12 cellular contexts compared by ENCODE assay signal in genomic region chr1:214013614-214014377, GRCh38. TPM values are rescaled to one million over a fixed set of nuclear protein-coding genes. Genes with fewer than 3 reads are reported as not detected.
A peak's percentile ranks its signal among the peaks of the same experiment; 100 is the strongest.
DNase-seq lines count a peak whose midpoint lies in the region; ATAC-seq, FAIRE-seq and TF ChIP-seq lines count a peak whose summit lies in the region.
"Had no signal": no experiment of that assay in that cellular context is flagged by ENCODE, and none has a peak within 500 bp of the region (broad histone marks: within the 10 kb centered on the region; RNA-seq: fewer than 3 reads in every experiment).

No MANE protein-coding gene starts in this region.

- TF ChIP-seq EP300 in K562 (IDR thresholded peaks at IDR 0.05; ENCODE audit: low read length): no peak

- TF ChIP-seq CTCF in K562 (IDR thresholded peaks at IDR 0.05 in 2 of 3, conservative IDR thresholded peaks at IDR 0.05 in 1 of 3; ENCODE audit: insufficient read depth in 2 of 3, low read depth in 1 of 3, low read length in 3 of 3) (no peak), cardiac muscle cell (IDR thresholded peaks at IDR 0.05; ENCODE audit: low read depth, low read length) (no peak)

- no peaks in the 10 kb centered on the region for H3K4me1 ChIP-seq in K562 (replicated peaks in 1 of 2; ENCODE audit: control insufficient read depth in 2 of 2, insufficient read depth in 2 of 2, low read length in 2 of 2)
- peaks cover 84% of the 10 kb centered on the region for H3K4me1 ChIP-seq in cardiac muscle cell (ENCODE audit: low read depth)
- H3K4me1 ChIP-seq: A549, Caco-2 had no signal

- TF ChIP-seq RAD21 in K562 (CRISPR knock-in tag; conservative IDR thresholded peaks at IDR 0.05 in 1 of 2, IDR thresholded peaks at IDR 0.05 in 1 of 2): no peak

- H3K9me3 ChIP-seq in K562 (replicated peaks; ENCODE audit: control insufficient read depth, insufficient read depth, low read depth, low read length) (no peaks in the 10 kb centered on the region), cardiac muscle cell (ENCODE audit: low read depth) (no peaks in the 10 kb centered on the region)
- H3K9me3 ChIP-seq: A549, Caco-2, HAP-1 had no signal

- no peaks in the 10 kb centered on the region for H3K36me3 ChIP-seq in K562 (ENCODE audit: control insufficient read depth, insufficient read depth, low read length)
- peaks cover 17% of the 10 kb centered on the region for H3K36me3 ChIP-seq in cardiac muscle cell

- no peak overlapping the region for H3K4me3 ChIP-seq in K562
- H3K4me3 ChIP-seq in cardiac muscle cell: no peak overlapping the region
- H3K4me3 ChIP-seq: A549, HAP-1 had no signal

- no peak for TF ChIP-seq POLR2A in K562 (conservative IDR thresholded peaks at IDR 0.05)

- no peaks in the 10 kb centered on the region for H3K9me1 ChIP-seq in K562 (ENCODE audit: control insufficient read depth, insufficient read depth, low read length)

- in situ Hi-C loops in K562 (cut with MboI): no loop called here

- H3K27ac ChIP-seq in K562 (ENCODE audit: extremely low read depth, low read depth, low read length): no peak overlapping the region
- H3K27ac ChIP-seq in cardiac muscle cell: peak overlapping the region; percentile 93
- H3K27ac ChIP-seq: A549 had no signal

- H3K4me2 ChIP-seq in K562 (ENCODE audit: insufficient read depth, low read length): no peak overlapping the region
- H3K4me2 ChIP-seq: A549 had no signal

- 0% methylated on average over 15 of the region's 15 CpGs for WGBS in K562 (ENCODE audit: insufficient coverage, low coverage, missing lambda C conversion rate)

- H3K79me2 ChIP-seq in K562 (ENCODE audit: control insufficient read depth, insufficient read depth, low read length): no peaks in the 10 kb centered on the region

- CTCF ChIA-PET in K562 (lab: Yijun Ruan, JAX; ENCODE audit: low intra/inter-chr PET ratio): no interaction called here

- H3K27me3 ChIP-seq in K562 (ENCODE audit: control insufficient read depth in 2 of 2, insufficient read depth in 2 of 2, low read length in 2 of 2) (peaks cover 3 to 21% of the 10 kb centered on the region in 2 experiments), cardiac muscle cell (no peaks in the 10 kb centered on the region)

- no TSS peak for BruUV-seq in K562 (replicated peaks; lab: Mats Ljungman, UMichigan)

- POLR2A ChIA-PET in K562 (lab: Yijun Ruan, JAX): interaction anchor here (1.0 to 1.7 kb wide), 2 partner anchors 10 to 54 kb away, joined by 3 to 4 read pairs; no protein-coding TSS in a partner anchor

- intact Hi-C loops in K562 (cut with micrococcal nuclease) (no loop called here), left ventricle myocardium superior (cut with micrococcal nuclease) (no loop called here)

- H3K9ac ChIP-seq in K562 (ENCODE audit: insufficient read depth in 1 of 2, low read depth in 2 of 2, low read length in 2 of 2): no peak overlapping the region

- no peak for DNase-seq in K562 (ENCODE audit: extremely low read depth in 1 of 4, low spot score in 3 of 4)
- DNase-seq in cardiac muscle cell (ENCODE audit: low read depth in 1 of 2, low spot score in 1 of 2): peak in 1 of 2 donors; percentile 68
- no peak for DNase-seq in left ventricle myocardium superior
- no peak for DNase-seq in nucleus accumbens (lab: John Stamatoyannopoulos, UW)
- no peak for DNase-seq in stimulated activated CD4-positive, alpha-beta T cell treated with anti-CD3 and anti-CD28 coated beads, Interleukin-2, amount 100 ng/mL, for 48 hours
- DNase-seq: Caco-2; CD8-positive, alpha-beta memory T cell; GF-D8 had no signal

- FAIRE-seq in K562 (lab: Jason Lieb, UNC): no peak
- FAIRE-seq: A549, H1 had no signal

- no peak overlapping the region for H2AFZ ChIP-seq in K562 (ENCODE audit: low read depth, low read length)

- ATAC-seq in K562: no peak
- ATAC-seq in left ventricle myocardium superior: peak; percentile 72
- no peak for ATAC-seq in HG03521 (IDR thresholded peaks at IDR 0.05; ENCODE audit: unreplicated experiment)
- ATAC-seq: A549 had no signal

- no peaks in the 10 kb centered on the region for H4K20me1 ChIP-seq in K562 (replicated peaks; ENCODE audit: control insufficient read depth, insufficient read depth, low read length)

TF ChIP-seq in K562, 482 proteins besides CTCF, POLR2A, EP300 and RAD21:
- no peak for TF ChIP-seq SIN3B (IDR thresholded peaks at IDR 0.05; ENCODE audit: low read depth)
- no peak for TF ChIP-seq E2F5 (CRISPR knock-in tag; IDR thresholded peaks at IDR 0.05)
- no peak for TF ChIP-seq TCFL5 (CRISPR knock-in tag; conservative IDR thresholded peaks at IDR 0.05)
- TF ChIP-seq NFIC (IDR thresholded peaks at IDR 0.05): 0 out of 2 replicates have a peak, but pooled peaks have one; percentile 11

RNA-seq across cellular contexts. Expression of gene PROX1, which starts 26.0 kb away (rescaled TPM):
- total RNA-seq in K562 (2011; cell fraction: chromatin; rRNA removed; ENCODE audit: low replicate concordance): 0.37 and 2.0 TPM in 2 replicates
- total RNA-seq in K562 (2011; cell fraction: nucleolus; rRNA removed): under 0.01 TPM in 1 of 2 replicates, not detected in the other
- 0.07 and 0.23 TPM in 2 replicates for total RNA-seq in K562 (2011; cell fraction: nucleoplasm; rRNA removed)
- total RNA-seq in K562 (2014; rRNA removed): not detected in 2 replicates
- not detected in 2 replicates for total RNA-seq in K562 (2014; rRNA removed; fragmentation: Illumina TruSeq; extraction: Trizol)
- not detected in 2 replicates for total RNA-seq in K562 (2015; rRNA removed; fragmentation: Illumina TruSeq; extraction: Trizol)
- total RNA-seq in K562 (2021): 0.09 and 0.22 TPM in 2 replicates
- 0.01 and 0.14 TPM in 2 replicates for polyA plus RNA-seq in K562 (2011; rRNA removed)
- 0.27 TPM in 1 of 2 replicates, not detected in the other for polyA plus RNA-seq in K562 (2011; cell fraction: cytosol; rRNA removed)
- polyA plus RNA-seq in K562 (2011; cell fraction: nucleus; rRNA removed): 0.06 and 1.2 TPM in 2 replicates
- 0.01 and 0.03 TPM in 2 replicates for polyA plus RNA-seq in K562 (2012)
- polyA plus RNA-seq in K562 (2014; fragmentation: Illumina TruSeq; extraction: Trizol): not detected in 2 replicates
- not detected for polyA plus RNA-seq in K562 (2014; fragmentation: Nextera tagmentation; extraction: Ambion mirVana)
- not detected in 2 replicates for polyA plus RNA-seq in K562 (2014; rRNA removed)
- 1.1 TPM in 1 of 2 replicates, not detected in the other for polyA minus RNA-seq in K562 (2011; rRNA and poly(A)+ RNA removed)
- 0.57 and 1.0 TPM in 2 replicates for polyA minus RNA-seq in K562 (2011; cell fraction: cytosol; rRNA and poly(A)+ RNA removed)
- 0.54 TPM in 1 of 2 replicates, not detected in the other for polyA minus RNA-seq in K562 (2011; cell fraction: nucleus; rRNA and poly(A)+ RNA removed)
- total RNA-seq in cardiac muscle cell: 12.8 and 28.7 TPM in 2 replicates
- polyA plus RNA-seq in cardiac muscle cell: 10.1 and 21.8 TPM in 2 replicates
- 95.0 TPM for total RNA-seq in left ventricle myocardium superior
- total RNA-seq: CD8-positive, alpha-beta memory T cell had no signal
- polyA plus RNA-seq: CD8-positive, alpha-beta memory T cell had no signal
